24 cellular contexts compared by ENCODE assay signal in the genomic region with DNA sequence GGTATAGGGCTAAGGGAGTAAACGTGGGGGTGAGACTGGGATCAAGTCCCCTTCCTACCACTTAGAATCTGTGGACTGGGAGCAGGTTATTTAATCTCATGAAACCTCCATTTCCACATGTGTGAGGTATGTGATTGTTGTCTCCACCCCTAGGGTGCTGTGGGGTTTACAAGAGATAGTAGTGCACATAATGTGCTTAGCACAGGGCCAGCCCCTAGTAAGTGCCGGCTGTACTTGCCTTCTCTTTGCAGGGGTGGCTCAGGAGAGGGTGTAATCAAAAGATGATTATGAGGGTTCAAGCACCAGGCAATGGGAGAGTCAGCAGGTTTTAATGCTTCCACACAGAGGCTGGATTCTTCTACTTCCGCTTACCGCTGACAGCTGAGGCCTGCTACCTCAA. TPM values are rescaled to one million over a fixed set of nuclear protein-coding genes. Genes with fewer than 3 reads are reported as not detected.
DNase-seq lines count a peak whose midpoint lies in the region; ATAC-seq and TF ChIP-seq lines count a peak whose summit lies in the region.
"Had no signal": no experiment of that assay in that cellular context is flagged by ENCODE, and none has a peak within 500 bp of the region (broad histone marks: within the 10 kb centered on the region; RNA-seq: fewer than 3 reads in every experiment).

No MANE protein-coding gene starts in this region.

- CTCF ChIA-PET in activated CD8-positive, alpha-beta T cell treated with anti-CD3 and anti-CD28 coated beads for 36 hours (lab: Charles Lee): interaction anchor here (24.4 kb wide), 1 partner anchor 25 kb away, joined by 364 read pairs; no protein-coding TSS in a partner anchor
- CTCF ChIA-PET in activated CD8-positive, alpha-beta T cell treated with anti-CD3 and anti-CD28 coated beads, Interleukin-2, amount 10 ng/mL, durations not matched to agents 7 days and 5 days (lab: Charles Lee): interaction anchor here (1.1 to 9.1 kb wide), 4 partner anchors 25 to 102 kb away, joined by 3 to 158 read pairs (median 10); no protein-coding TSS in a partner anchor
- CTCF ChIA-PET in RWPE1 (lab: Yijun Ruan, JAX): no interaction called here

- H3K4me3 ChIP-seq in fibroblast of the aortic adventitia (ENCODE audit: low read depth, low read length) (no peak overlapping the region), tibial artery (no peak overlapping the region)
- H3K4me3 ChIP-seq: GM23338, SJSA1, skin epidermis, upper lobe of right lung had no signal

- no peaks in the 10 kb centered on the region for H3K27me3 Mint-ChIP-seq in activated CD8-positive, alpha-beta T cell treated with anti-CD3 and anti-CD28 coated beads for 36 hours
- no peaks in the 10 kb centered on the region for H3K27me3 Mint-ChIP-seq in activated CD8-positive, alpha-beta T cell treated with anti-CD3 and anti-CD28 coated beads, Interleukin-2, amount 10 ng/mL, durations not matched to agents 7 days and 5 days (ENCODE audit: low read depth)
- H3K27me3 Mint-ChIP-seq: progenitor cell of endocrine pancreas had no signal

- no peak for ATAC-seq in activated CD8-positive, alpha-beta T cell treated with anti-CD3 and anti-CD28 coated beads for 36 hours
- ATAC-seq in activated CD8-positive, alpha-beta T cell treated with anti-CD3 and anti-CD28 coated beads, Interleukin-2, amount 10 ng/mL, durations not matched to agents 7 days and 5 days: no peak
- ATAC-seq in GM18858 (IDR thresholded peaks at IDR 0.05; ENCODE audit: unreplicated experiment): no peak
- no peak for ATAC-seq in GM21367 (IDR thresholded peaks at IDR 0.05; ENCODE audit: unreplicated experiment)
- ATAC-seq: GM23338, upper lobe of right lung, WTC11 had no signal

- H3K27ac ChIP-seq in RWPE1 (peak overlapping the region; percentile 51), tibial artery (peak overlapping the region; percentile 14 to 66)
- H3K27ac ChIP-seq: SJSA1, upper lobe of right lung had no signal

- TF ChIP-seq CTCF in activated CD8-positive, alpha-beta T cell treated with anti-CD3 and anti-CD28 coated beads for 36 hours (IDR thresholded peaks at IDR 0.05): no peak
- TF ChIP-seq CTCF in RWPE1 (conservative IDR thresholded peaks at IDR 0.05; ENCODE audit: low read depth) (no peak), fibroblast of the aortic adventitia (IDR thresholded peaks at IDR 0.05; ENCODE audit: insufficient read depth, low read length) (no peak), tibial artery (IDR thresholded peaks at IDR 0.05) (no peak)

- peaks cover 0 to 89% (median 54%) of the 10 kb centered on the region in 4 donors for H3K4me1 ChIP-seq in tibial artery

- H3K36me3 Mint-ChIP-seq in activated CD8-positive, alpha-beta T cell treated with anti-CD3 and anti-CD28 coated beads for 36 hours (ENCODE audit: low read depth): peaks cover 11% of the 10 kb centered on the region
- H3K36me3 Mint-ChIP-seq in activated CD8-positive, alpha-beta T cell treated with anti-CD3 and anti-CD28 coated beads, Interleukin-2, amount 10 ng/mL, durations not matched to agents 7 days and 5 days (ENCODE audit: low read depth): peaks cover 3% of the 10 kb centered on the region
- H3K36me3 Mint-ChIP-seq: activated CD4-positive, alpha-beta memory T cell treated with anti-CD3 and anti-CD28 coated beads for 36 hours; WTC11 had no signal

- intact Hi-C loops in activated CD8-positive, alpha-beta T cell treated with anti-CD3 and anti-CD28 coated beads for 36 hours (cut with micrococcal nuclease): loop anchor here (10.0 kb wide), 1 partner anchor 138 kb away; a partner anchor contains a TSS
- intact Hi-C loops in tibial artery (cut with DNase I; ENCODE audit: low total_unique reads): no loop called here

- H3K9me3 ChIP-seq in tibial artery: no peaks in the 10 kb centered on the region
- H3K9me3 ChIP-seq: SJSA1, upper lobe of right lung had no signal

- POLR2A ChIA-PET in activated CD8-positive, alpha-beta T cell treated with anti-CD3 and anti-CD28 coated beads for 36 hours (lab: Charles Lee): interaction anchor here (1.3 kb wide), 1 partner anchor 19 kb away, joined by 3 read pairs; no protein-coding TSS in a partner anchor
- POLR2A ChIA-PET in activated CD8-positive, alpha-beta T cell treated with anti-CD3 and anti-CD28 coated beads, Interleukin-2, amount 10 ng/mL, durations not matched to agents 7 days and 5 days (lab: Charles Lee): no interaction called here
- POLR2A ChIA-PET in RWPE1 (lab: Yijun Ruan, JAX; ENCODE audit: low non-redundant PET): no interaction called here

- H3K9me3 Mint-ChIP-seq in activated CD8-positive, alpha-beta T cell treated with anti-CD3 and anti-CD28 coated beads for 36 hours: no peaks in the 10 kb centered on the region
- H3K9me3 Mint-ChIP-seq in activated CD8-positive, alpha-beta T cell treated with anti-CD3 and anti-CD28 coated beads, Interleukin-2, amount 10 ng/mL, durations not matched to agents 7 days and 5 days (ENCODE audit: insufficient read depth): no peaks in the 10 kb centered on the region
- H3K9me3 Mint-ChIP-seq: activated CD4-positive, alpha-beta memory T cell treated with anti-CD3 and anti-CD28 coated beads for 36 hours; GM23338; neural crest cell; WTC11 had no signal

- H3K4me3 Mint-ChIP-seq in activated CD8-positive, alpha-beta T cell treated with anti-CD3 and anti-CD28 coated beads for 36 hours: no peak overlapping the region
- H3K4me3 Mint-ChIP-seq in activated CD8-positive, alpha-beta T cell treated with anti-CD3 and anti-CD28 coated beads, Interleukin-2, amount 10 ng/mL, durations not matched to agents 7 days and 5 days: no peak overlapping the region
- H3K4me3 Mint-ChIP-seq: activated CD4-positive, alpha-beta memory T cell treated with anti-CD3 and anti-CD28 coated beads for 36 hours; GM23338; neural crest cell; WTC11 had no signal

- no peaks in the 10 kb centered on the region for H3K27me3 ChIP-seq in tibial artery
- H3K27me3 ChIP-seq: SJSA1 had no signal

- H3K4me1 Mint-ChIP-seq in activated CD8-positive, alpha-beta T cell treated with anti-CD3 and anti-CD28 coated beads for 36 hours (ENCODE audit: low read depth): peaks cover 93% of the 10 kb centered on the region
- peaks cover 86% of the 10 kb centered on the region for H3K4me1 Mint-ChIP-seq in activated CD8-positive, alpha-beta T cell treated with anti-CD3 and anti-CD28 coated beads, Interleukin-2, amount 10 ng/mL, durations not matched to agents 7 days and 5 days (ENCODE audit: low read depth)

- peak overlapping the region; percentile 60 for H3K27ac Mint-ChIP-seq in activated CD8-positive, alpha-beta T cell treated with anti-CD3 and anti-CD28 coated beads for 36 hours
- H3K27ac Mint-ChIP-seq in activated CD8-positive, alpha-beta T cell treated with anti-CD3 and anti-CD28 coated beads, Interleukin-2, amount 10 ng/mL, durations not matched to agents 7 days and 5 days: no peak overlapping the region
- H3K27ac Mint-ChIP-seq: activated CD4-positive, alpha-beta memory T cell treated with anti-CD3 and anti-CD28 coated beads for 36 hours; GM23338; progenitor cell of endocrine pancreas; WTC11 had no signal

- no peaks in the 10 kb centered on the region for H3K36me3 ChIP-seq in tibial artery
- H3K36me3 ChIP-seq: upper lobe of right lung had no signal

- DNase-seq in activated CD8-positive, alpha-beta T cell treated with anti-CD3 and anti-CD28 coated beads for 36 hours: no peak
- no peak for DNase-seq in activated CD8-positive, alpha-beta T cell treated with anti-CD3 and anti-CD28 coated beads, Interleukin-2, amount 10 ng/mL, durations not matched to agents 7 days and 5 days
- DNase-seq in RWPE1 (ENCODE audit: low spot score) (no peak), fibroblast of the aortic adventitia (ENCODE audit: low read depth) (peak; percentile 12), tibial artery (no peak), AG20443 (ENCODE audit: low spot score) (no peak)
- DNase-seq: activated CD4-positive, alpha-beta memory T cell treated with anti-CD3 and anti-CD28 coated beads for 36 hours; activated naive CD4-positive, alpha-beta T cell treated with anti-CD3 and anti-CD28 coated beads, Interleukin-2, amount 50 U/mL, for 16 hours; activated T-cell treated with anti-CD3 and anti-CD28 coated beads, Interleukin-2, amount 50 U/mL, for 48 hours; cerebellar nuclear complex; GDM1; NCI-H1436 treated with DMSO at 0.1 percent for 48 hours; NCI-H2171; OCI-M1; stimulated activated CD4-positive, alpha-beta T cell treated with anti-CD3 and anti-CD28 coated beads, Interleukin-2, amount 100 ng/mL, for 24 hours; upper lobe of right lung had no signal

RNA-seq across cellular contexts. Expression of a gene that starts 6.9 kb away (rescaled TPM):
- total RNA-seq in activated CD8-positive, alpha-beta T cell treated with anti-CD3 and anti-CD28 coated beads for 36 hours: 1 to 10 TPM; 5.2 to 6.7 TPM
- 1 to 10 TPM; 7.4 to 7.6 TPM for total RNA-seq in activated CD8-positive, alpha-beta T cell treated with anti-CD3 and anti-CD28 coated beads, Interleukin-2, amount 10 ng/mL, durations not matched to agents 7 days and 5 days
- 67.2 and 418 TPM in 2 replicates for total RNA-seq in fibroblast of the aortic adventitia (ENCODE audit: low replicate concordance)
